In genomic region chr5:131796793-131797693, GRCh38 we compare ENCODE assay signal across 1 cellular context.
TF ChIP-seq lines count a peak whose summit lies in the region.

Gene FNIP1 (minus strand): TSS chr5:131797017. CDS start chr5:131796921, 96 bp downstream.

TF ChIP-seq in HepG2, 621 proteins besides CTCF, POLR2A, EP300 and RAD21 (continued from another document and continues in another):
- TF ChIP-seq THRA (CRISPR knock-in tag; IDR thresholded peaks at IDR 0.05; ENCODE audit: borderline replicate concordance) = no peak; the same call in 1 of the 2 replicates
- TF ChIP-seq SRSF1 (optimal IDR thresholded peaks at IDR 0.05; ENCODE audit: low read depth, low read length) = peak; percentile 61
- no peak for TF ChIP-seq ZNF30 (CRISPR knock-in tag; IDR thresholded peaks at IDR 0.05)
- 0 out of 2 replicates have a peak, but pooled peaks have one; percentile 27 for TF ChIP-seq ATF6 (CRISPR knock-in tag; conservative IDR thresholded peaks at IDR 0.05)
- TF ChIP-seq NR3C1 (CRISPR knock-in tag; IDR thresholded peaks at IDR 0.05) = no peak
- TF ChIP-seq KDM2A (CRISPR knock-in tag; IDR thresholded peaks at IDR 0.05; ENCODE audit: borderline replicate concordance, low read depth) = peak; percentile 81; the same call in 1 of the 2 replicates
- TF ChIP-seq PRPF4 (IDR thresholded peaks at IDR 0.05; ENCODE audit: low read depth, low read length, poor library complexity, severe bottlenecking) = no peak
- TF ChIP-seq SMC3 (IDR thresholded peaks at IDR 0.05; ENCODE audit: low read length) = no peak
- TF ChIP-seq ERF (CRISPR knock-in tag; IDR thresholded peaks at IDR 0.05) = peak; percentile 81; the same call in 1 of the 2 replicates
- TF ChIP-seq AKAP8 (CRISPR knock-in tag; IDR thresholded peaks at IDR 0.05) = no peak; the same call in 1 of the 2 replicates
- TF ChIP-seq CBX1 (IDR thresholded peaks at IDR 0.05; ENCODE audit: low read depth) = no peak
- TF ChIP-seq SIX4 (CRISPR knock-in tag; IDR thresholded peaks at IDR 0.05) = no peak; the same call in 1 of the 2 replicates
- peak; percentile 88; the same call in 1 of the 2 replicates for TF ChIP-seq AFF4 (CRISPR knock-in tag; IDR thresholded peaks at IDR 0.05)
- TF ChIP-seq ZNF839 (CRISPR knock-in tag; IDR thresholded peaks at IDR 0.05; ENCODE audit: borderline replicate concordance) = no peak
- no peak for TF ChIP-seq CREBL2 (CRISPR knock-in tag; IDR thresholded peaks at IDR 0.05; ENCODE audit: borderline replicate concordance)
- no peak for TF ChIP-seq HHEX (CRISPR knock-in tag; IDR thresholded peaks at IDR 0.05)
- 0 out of 2 replicates have a peak, but pooled peaks have one; percentile 44 for TF ChIP-seq HOXA7 (CRISPR knock-in tag; IDR thresholded peaks at IDR 0.05)
- peak; percentile 26 for TF ChIP-seq ATF7-NPFF (CRISPR knock-in tag; IDR thresholded peaks at IDR 0.05; ENCODE audit: low read depth)
- TF ChIP-seq ZNF616 (CRISPR knock-in tag; IDR thresholded peaks at IDR 0.05; ENCODE audit: low read depth) = peak; percentile 85
- peak; percentile 8; the same call in 1 of the 2 replicates for TF ChIP-seq ZNF550 (CRISPR knock-in tag; IDR thresholded peaks at IDR 0.05; ENCODE audit: borderline replicate concordance)
- TF ChIP-seq NPAS2 (CRISPR knock-in tag; IDR thresholded peaks at IDR 0.05; ENCODE audit: borderline replicate concordance) = no peak
- TF ChIP-seq ZBTB14 (CRISPR knock-in tag; IDR thresholded peaks at IDR 0.05) = peak; percentile 22; the same call in 1 of the 2 replicates
- no peak for TF ChIP-seq ZMAT5 (CRISPR knock-in tag; IDR thresholded peaks at IDR 0.05; ENCODE audit: borderline replicate concordance, low read depth)
- 0 out of 2 replicates have a peak, but pooled peaks have one; percentile 60 for TF ChIP-seq RNF219 (CRISPR knock-in tag; IDR thresholded peaks at IDR 0.05)
- no peak for TF ChIP-seq ARID3A (IDR thresholded peaks at IDR 0.05; ENCODE audit: low read depth, low read length)
- peak; percentile 71; the same call in 1 of the 2 replicates for TF ChIP-seq TCF7 (IDR thresholded peaks at IDR 0.05; ENCODE audit: low read depth)
- no peak for TF ChIP-seq ATM (IDR thresholded peaks at IDR 0.05; ENCODE audit: borderline replicate concordance)
- TF ChIP-seq AGO2 (optimal IDR thresholded peaks at IDR 0.05; ENCODE audit: low read depth, low read length) = peak; percentile 78
- 0 out of 2 replicates have a peak, but pooled peaks have one; percentile 20 for TF ChIP-seq SNAPC5 (CRISPR knock-in tag; IDR thresholded peaks at IDR 0.05; ENCODE audit: borderline replicate concordance)
- TF ChIP-seq MXD1 (CRISPR knock-in tag; IDR thresholded peaks at IDR 0.05) = peak; percentile 77; the same call in 1 of the 2 replicates
- peak; percentile 97 for TF ChIP-seq ZBTB7A (CRISPR knock-in tag; IDR thresholded peaks at IDR 0.05)
- no peak for TF ChIP-seq CEBPB (IDR thresholded peaks at IDR 0.05; ENCODE audit: borderline replicate concordance, low read depth, low read length)
- peak; percentile 96 for TF ChIP-seq ZNF687 (CRISPR knock-in tag; IDR thresholded peaks at IDR 0.05)
- TF ChIP-seq ZNF768 (CRISPR knock-in tag; IDR thresholded peaks at IDR 0.05) = peak; percentile 60; the same call in 1 of the 2 replicates
- TF ChIP-seq ZNF547 (CRISPR knock-in tag; IDR thresholded peaks at IDR 0.05) = peak; percentile 70
- TF ChIP-seq PRDM4 (CRISPR knock-in tag; IDR thresholded peaks at IDR 0.05; ENCODE audit: borderline replicate concordance) = no peak; the same call in 1 of the 2 replicates
- no peak for TF ChIP-seq MBNL3 (CRISPR knock-in tag; conservative IDR thresholded peaks at IDR 0.05)
- TF ChIP-seq HNRNPH1 (optimal IDR thresholded peaks at IDR 0.05; ENCODE audit: low read depth, low read length) = peak; percentile 74
